1 cellular context compared by ENCODE assay signal in genomic region chr19:49929611-49930482, GRCh38.
TF ChIP-seq lines count a peak whose summit lies in the region.

No MANE protein-coding gene starts in this region.

TF ChIP-seq in HepG2, 621 proteins besides CTCF, POLR2A, EP300 and RAD21 (continued from another document):
- TF ChIP-seq ZNF414 (CRISPR knock-in tag; IDR thresholded peaks at IDR 0.05) (peak; percentile 92), ZNF761 (CRISPR knock-in tag; conservative IDR thresholded peaks at IDR 0.05) (0 out of 2 replicates have a peak, but pooled peaks have one; percentile 20), PATZ1 (CRISPR knock-in tag; IDR thresholded peaks at IDR 0.05) (no peak), BHLHE40 (IDR thresholded peaks at IDR 0.05; ENCODE audit: low read length) (no peak), ATM (IDR thresholded peaks at IDR 0.05; ENCODE audit: borderline replicate concordance) (no peak), NFE2 (CRISPR knock-in tag; IDR thresholded peaks at IDR 0.05) (no peak), ZNF264 (CRISPR knock-in tag; IDR thresholded peaks at IDR 0.05) (peak; percentile 66; the same call in 1 of the 2 replicates), KDM5B (CRISPR knock-in tag; IDR thresholded peaks at IDR 0.05; ENCODE audit: borderline replicate concordance) (peak; percentile 87; the same call in 1 of the 2 replicates), ZNF451 (CRISPR knock-in tag; IDR thresholded peaks at IDR 0.05) (peak; percentile 77; the same call in 1 of the 2 replicates), ZNF678 (CRISPR knock-in tag; IDR thresholded peaks at IDR 0.05) (no peak), ZNF615 (CRISPR knock-in tag; IDR thresholded peaks at IDR 0.05; ENCODE audit: borderline replicate concordance) (no peak), CREM (IDR thresholded peaks at IDR 0.05) (peak; percentile 52; the same call in 1 of the 2 replicates), CREM (CRISPR knock-in tag; IDR thresholded peaks at IDR 0.05) (no peak), CEBPG (CRISPR knock-in tag; IDR thresholded peaks at IDR 0.05) (no peak), EHMT2 (IDR thresholded peaks at IDR 0.05; ENCODE audit: borderline replicate concordance, low read depth, low read length) (no peak), NFAT5 (CRISPR knock-in tag; IDR thresholded peaks at IDR 0.05) (no peak; the same call in none of the 2 replicates), CREB1 (IDR thresholded peaks at IDR 0.05) (peak; percentile 72), CREB1 (CRISPR knock-in tag; IDR thresholded peaks at IDR 0.05) (peak; percentile 79), MEIS1 (CRISPR knock-in tag; IDR thresholded peaks at IDR 0.05; ENCODE audit: borderline replicate concordance) (peak; percentile 34; the same call in 1 of the 2 replicates), ZBTB44 (CRISPR knock-in tag; IDR thresholded peaks at IDR 0.05) (0 out of 2 replicates have a peak, but pooled peaks have one; percentile 69), ZNF431 (CRISPR knock-in tag; IDR thresholded peaks at IDR 0.05; ENCODE audit: borderline replicate concordance, low read depth) (peak; percentile 82), PHF21A (CRISPR knock-in tag; IDR thresholded peaks at IDR 0.05) (peak; percentile 15; the same call in 1 of the 2 replicates), ZNF432 (CRISPR knock-in tag; IDR thresholded peaks at IDR 0.05; ENCODE audit: borderline replicate concordance) (no peak), ZHX2 (IDR thresholded peaks at IDR 0.05; ENCODE audit: low read depth) (no peak), ZHX2 (CRISPR knock-in tag; IDR thresholded peaks at IDR 0.05; ENCODE audit: borderline replicate concordance) (no peak), ZNF768 (CRISPR knock-in tag; IDR thresholded peaks at IDR 0.05) (peak; percentile 34; the same call in 1 of the 2 replicates), GPBP1L1 (CRISPR knock-in tag; IDR thresholded peaks at IDR 0.05) (no peak), KDM5A (IDR thresholded peaks at IDR 0.05; ENCODE audit: borderline replicate concordance, low read length) (no peak; the same call in 1 of the 2 replicates), ZSCAN5A (CRISPR knock-in tag; IDR thresholded peaks at IDR 0.05; ENCODE audit: borderline replicate concordance) (no peak; the same call in 1 of the 2 replicates), ZNF784 (CRISPR knock-in tag; IDR thresholded peaks at IDR 0.05; ENCODE audit: borderline replicate concordance) (peak; percentile 34; the same call in 1 of the 2 replicates), TFE3 (CRISPR knock-in tag; IDR thresholded peaks at IDR 0.05) (peak; percentile 64), SMC3 (IDR thresholded peaks at IDR 0.05; ENCODE audit: low read length) (no peak)
